28 cellular contexts compared by ENCODE assay signal in genomic region chr2:23782126-23782525, GRCh38.
"Had no signal": no experiment of that assay in that cellular context is flagged by ENCODE, and none has a peak within 500 bp of the region (broad histone marks: within the 10 kb centered on the region; RNA-seq: fewer than 3 reads in every experiment).

No MANE protein-coding gene starts in this region.

- H3K27ac ChIP-seq: colonic mucosa, epithelial cell of prostate, gastrocnemius medialis, left lung, ovary, psoas muscle, skin epidermis, suprapubic skin, transverse colon, upper lobe of right lung, uterus had no signal

- DNase-seq: colonic mucosa; effector CD8-positive, alpha-beta T cell; endodermal cell; foreskin fibroblast; gastrocnemius medialis; head of caudate nucleus; left lung; mesendoderm; midbrain; naive thymus-derived CD8-positive, alpha-beta T cell; nephron progenitor cell; nucleus accumbens; ovary; posterior cingulate gyrus; psoas muscle; right cardiac atrium; stimulated activated CD4-positive, alpha-beta T cell treated with anti-CD3 and anti-CD28 coated beads, Interleukin-15, amount 100 ng/mL, for 24 hours; stimulated activated CD4-positive, alpha-beta T cell treated with anti-CD3 and anti-CD28 coated beads, Interleukin-2, amount 100 ng/mL, for 48 hours; stimulated activated naive CD4-positive, alpha-beta T cell; stimulated activated naive CD8-positive, alpha-beta T cell treated with anti-CD3 and anti-CD28 coated beads, Interleukin-15, amount 100 ng/mL, for 72 hours; transverse colon; upper lobe of right lung; uterus had no signal

- ATAC-seq: esophagus mucosa; gastrocnemius medialis; left lung; naive thymus-derived CD8-positive, alpha-beta T cell; psoas muscle; right cardiac atrium; stimulated activated naive CD8-positive, alpha-beta T cell treated with anti-CD3 and anti-CD28 coated beads, Interleukin-15, amount 100 ng/mL, for 72 hours; upper lobe of right lung had no signal

- H3K4me3 ChIP-seq: colonic mucosa, gastrocnemius medialis, left lung, ovary, psoas muscle, skin epidermis, suprapubic skin, transverse colon, upper lobe of right lung, uterus had no signal

- H3K36me3 ChIP-seq: colonic mucosa, ovary, uterus had no signal

- H3K9me3 ChIP-seq: colonic mucosa, gastrocnemius medialis, left lung, ovary, psoas muscle, suprapubic skin, transverse colon, upper lobe of right lung, uterus had no signal

- H3K4me1 ChIP-seq: colonic mucosa, gastrocnemius medialis, left lung, psoas muscle, suprapubic skin, transverse colon, upper lobe of right lung, uterus had no signal

- FAIRE-seq: keratinocyte had no signal
